Comparison of ENCODE assay signal across 1 cellular context in genomic region chr12:52945389-52946232, GRCh38.
A peak's percentile ranks its signal among the peaks of the same experiment; 100 is the strongest.
TF ChIP-seq lines count a peak whose summit lies in the region.

No MANE protein-coding gene starts in this region.

TF ChIP-seq in HepG2, 621 proteins besides CTCF, POLR2A, EP300 and RAD21 (continued from another document):
- TF ChIP-seq TRAFD1 (CRISPR knock-in tag; IDR thresholded peaks at IDR 0.05; ENCODE audit: borderline replicate concordance) (no peak), GATA4 (IDR thresholded peaks at IDR 0.05; ENCODE audit: borderline replicate concordance, low read depth) (peak; percentile 33; the same call in 1 of the 2 replicates), HIVEP1 (CRISPR knock-in tag; IDR thresholded peaks at IDR 0.05) (peak; percentile 65; the same call in 1 of the 2 replicates), MATR3 (CRISPR knock-in tag; IDR thresholded peaks at IDR 0.05) (no peak), TFDP1 (CRISPR knock-in tag; IDR thresholded peaks at IDR 0.05; ENCODE audit: borderline replicate concordance) (peak; percentile 29; the same call in 1 of the 2 replicates), MED1 (CRISPR knock-in tag; IDR thresholded peaks at IDR 0.05) (0 out of 2 replicates have a peak, but pooled peaks have one; percentile 38), TEAD3 (CRISPR knock-in tag; optimal IDR thresholded peaks at IDR 0.05; ENCODE audit: borderline replicate concordance) (peak; percentile 80), SOX6 (IDR thresholded peaks at IDR 0.05) (no peak), SOX6 (CRISPR knock-in tag; IDR thresholded peaks at IDR 0.05) (peak; percentile 65; the same call in 1 of the 2 replicates), GFI1 (CRISPR knock-in tag; IDR thresholded peaks at IDR 0.05; ENCODE audit: borderline replicate concordance) (peak; percentile 71; the same call in 1 of the 2 replicates), KLF6 (CRISPR knock-in tag; IDR thresholded peaks at IDR 0.05) (0 out of 2 replicates have a peak, but pooled peaks have one; percentile 47), MTA1 (CRISPR knock-in tag; IDR thresholded peaks at IDR 0.05; ENCODE audit: borderline replicate concordance) (peak; percentile 77; the same call in 1 of the 2 replicates), ERF (CRISPR knock-in tag; IDR thresholded peaks at IDR 0.05) (0 out of 2 replicates have a peak, but pooled peaks have one; percentile 13), MLLT10 (CRISPR knock-in tag; IDR thresholded peaks at IDR 0.05) (no peak), ELF1 (CRISPR knock-in tag; IDR thresholded peaks at IDR 0.05) (no peak), NCOA2 (CRISPR knock-in tag; IDR thresholded peaks at IDR 0.05) (peak; percentile 84), HOXA3 (CRISPR knock-in tag; IDR thresholded peaks at IDR 0.05) (peak; percentile 33; the same call in 1 of the 2 replicates), MED8 (CRISPR knock-in tag; IDR thresholded peaks at IDR 0.05; ENCODE audit: insufficient replicate concordance) (peak; percentile 83), ZBTB34 (CRISPR knock-in tag; IDR thresholded peaks at IDR 0.05) (peak; percentile 51; the same call in 1 of the 2 replicates)
